In genomic region chr4:94897023-94897422, GRCh38 we compare ENCODE assay signal across 1 cellular context.
TF ChIP-seq lines count a peak whose summit lies in the region.

No MANE protein-coding gene starts in this region.

TF ChIP-seq in HepG2, 621 proteins besides CTCF, POLR2A, EP300 and RAD21 (continued from another document and continues in another):
- TF ChIP-seq ZNF276 (CRISPR knock-in tag; IDR thresholded peaks at IDR 0.05; ENCODE audit: low read depth) (no peak), EZH2 (conservative IDR thresholded peaks at IDR 0.05; ENCODE audit: low read depth, low read length) (no peak), ZNF607 (CRISPR knock-in tag; IDR thresholded peaks at IDR 0.05; ENCODE audit: borderline replicate concordance) (no peak), THAP9 (CRISPR knock-in tag; IDR thresholded peaks at IDR 0.05; ENCODE audit: borderline replicate concordance) (no peak), ZNF792 (CRISPR knock-in tag; IDR thresholded peaks at IDR 0.05) (no peak), ZNF709 (CRISPR knock-in tag; IDR thresholded peaks at IDR 0.05) (no peak), TBX2 (CRISPR knock-in tag; IDR thresholded peaks at IDR 0.05; ENCODE audit: borderline replicate concordance) (peak; percentile 48; the same call in 1 of the 2 replicates), ERF (CRISPR knock-in tag; IDR thresholded peaks at IDR 0.05) (no peak), MAX (IDR thresholded peaks at IDR 0.05) (no peak), REXO4 (CRISPR knock-in tag; IDR thresholded peaks at IDR 0.05; ENCODE audit: borderline replicate concordance) (no peak), ZMYM4 (CRISPR knock-in tag; IDR thresholded peaks at IDR 0.05) (peak; percentile 64), ZNF558 (CRISPR knock-in tag; IDR thresholded peaks at IDR 0.05; ENCODE audit: borderline replicate concordance) (no peak), ATM (IDR thresholded peaks at IDR 0.05; ENCODE audit: borderline replicate concordance) (no peak), ZNF367 (CRISPR knock-in tag; IDR thresholded peaks at IDR 0.05; ENCODE audit: borderline replicate concordance) (no peak), ARHGAP35 (CRISPR knock-in tag; IDR thresholded peaks at IDR 0.05; ENCODE audit: borderline replicate concordance) (no peak), SATB2 (CRISPR knock-in tag; IDR thresholded peaks at IDR 0.05) (no peak), RERE (CRISPR knock-in tag; IDR thresholded peaks at IDR 0.05; ENCODE audit: low read depth) (no peak), ZNF766 (CRISPR knock-in tag; IDR thresholded peaks at IDR 0.05; ENCODE audit: borderline replicate concordance) (no peak), MAZ (IDR thresholded peaks at IDR 0.05; ENCODE audit: borderline replicate concordance, low read depth, low read length) (no peak), MAZ (CRISPR knock-in tag; IDR thresholded peaks at IDR 0.05; ENCODE audit: low read depth) (no peak), DPF2 (CRISPR knock-in tag; IDR thresholded peaks at IDR 0.05; ENCODE audit: borderline replicate concordance, low read depth) (no peak), RXRB (CRISPR knock-in tag; IDR thresholded peaks at IDR 0.05; ENCODE audit: borderline replicate concordance) (0 out of 2 replicates have a peak, but pooled peaks have one; percentile 21), HDAC2 (CRISPR knock-in tag; IDR thresholded peaks at IDR 0.05) (peak; percentile 38; the same call in 1 of the 2 replicates), ZNF530 (CRISPR knock-in tag; IDR thresholded peaks at IDR 0.05; ENCODE audit: low read depth) (no peak), NR2F2 (IDR thresholded peaks at IDR 0.05; ENCODE audit: borderline replicate concordance, low read depth) (peak; percentile 67), ZNF574 (CRISPR knock-in tag; IDR thresholded peaks at IDR 0.05) (0 out of 2 replicates have a peak, but pooled peaks have one; percentile 16), ZNF577 (CRISPR knock-in tag; IDR thresholded peaks at IDR 0.05; ENCODE audit: borderline replicate concordance, low read depth) (no peak), FOSL1 (CRISPR knock-in tag; IDR thresholded peaks at IDR 0.05; ENCODE audit: borderline replicate concordance) (peak; percentile 57; the same call in 1 of the 2 replicates), SOX5 (CRISPR knock-in tag; IDR thresholded peaks at IDR 0.05; ENCODE audit: borderline replicate concordance) (peak; percentile 60; the same call in 1 of the 2 replicates), DDIT3 (CRISPR knock-in tag; IDR thresholded peaks at IDR 0.05) (no peak), PRDM10 (CRISPR knock-in tag; IDR thresholded peaks at IDR 0.05; ENCODE audit: low read depth) (no peak), ARID5B (CRISPR knock-in tag; IDR thresholded peaks at IDR 0.05) (peak; percentile 64), HNF1B (CRISPR knock-in tag; IDR thresholded peaks at IDR 0.05) (0 out of 2 replicates have a peak, but pooled peaks have one; percentile 22), ZSCAN22 (CRISPR knock-in tag; IDR thresholded peaks at IDR 0.05) (no peak)
